Comparison of ENCODE assay signal across 28 cellular contexts in genomic region chr15:85782112-85782511, GRCh38. TPM values are rescaled to one million over a fixed set of nuclear protein-coding genes. Genes with fewer than 3 reads are reported as not detected.
DNase-seq lines count a peak whose midpoint lies in the region; ATAC-seq and TF ChIP-seq lines count a peak whose summit lies in the region.
"Had no signal": no experiment of that assay in that cellular context is flagged by ENCODE, and none has a peak within 500 bp of the region (broad histone marks: within the 10 kb centered on the region; RNA-seq: fewer than 3 reads in every experiment).

No MANE protein-coding gene starts in this region.

- H3K4me2 ChIP-seq in BLaER1 = peak overlapping the region; percentile 45
- peak overlapping the region; percentile 62 to 84 (median 69) for H3K4me2 ChIP-seq in BLaER1 treated with 17β-estradiol and CSF1 and Interleukin-3, amounts not matched to agents 10 nM and 100 nM

- no peak for TF ChIP-seq CTCF in WTC11 (IDR thresholded peaks at IDR 0.05)
- TF ChIP-seq CTCF in right lobe of liver (IDR thresholded peaks at IDR 0.05) = no peak

- no peak for TF ChIP-seq POLR2A in right lobe of liver (IDR thresholded peaks at IDR 0.05)

- ATAC-seq in WTC11 = no peak
- ATAC-seq in right lobe of liver = peak in 1 of 4 donors; percentile 3
- ATAC-seq in HG03108 (IDR thresholded peaks at IDR 0.05; ENCODE audit: unreplicated experiment) = no peak
- ATAC-seq in left cardiac atrium = no peak
- ATAC-seq: activated CD4-positive, CD25-positive, alpha-beta regulatory T cell treated with anti-CD3 and anti-CD28 coated beads, Interleukin-2, amount 50 U/mL, for 24 hours; foreskin keratinocyte; heart left ventricle had no signal

- H3K4me3 Mint-ChIP-seq in WTC11 = no peak overlapping the region
- H3K4me3 Mint-ChIP-seq: H9 had no signal

- no peaks in the 10 kb centered on the region for H3K27me3 Mint-ChIP-seq in WTC11 (ENCODE audit: low read depth)

- no peaks in the 10 kb centered on the region for H3K27me3 ChIP-seq in BLaER1
- no peaks in the 10 kb centered on the region for H3K27me3 ChIP-seq in BLaER1 treated with 17β-estradiol and CSF1 and Interleukin-3, amounts not matched to agents 10 nM and 100 nM
- no peaks in the 10 kb centered on the region for H3K27me3 ChIP-seq in right lobe of liver
- H3K27me3 ChIP-seq: brain microvascular endothelial cell, esophagus squamous epithelium, foreskin keratinocyte, heart left ventricle, neutrophil, transverse colon had no signal

- H3K27ac ChIP-seq in BLaER1 (no peak overlapping the region), right lobe of liver (peak overlapping the region; percentile 65 to 97 (median 94))
- H3K27ac ChIP-seq in BLaER1 treated with 17β-estradiol and CSF1 and Interleukin-3, amounts not matched to agents 10 nM and 100 nM = peak overlapping the region in 2 of 11 experiments; percentile 17 to 20; a peak in 1 of 22 replicates
- H3K27ac ChIP-seq: brain microvascular endothelial cell, esophagus squamous epithelium, foreskin keratinocyte, heart left ventricle, neutrophil, prostate gland, SK-N-MC, transverse colon had no signal

- no peaks in the 10 kb centered on the region for H3K36me3 Mint-ChIP-seq in WTC11

- peak overlapping the region; percentile 41 for H3K27ac Mint-ChIP-seq in WTC11

- CTCF ChIA-PET in WTC11 (lab: Charles Lee) = no interaction called here

- peaks cover 55% of the 10 kb centered on the region for H3K4me1 Mint-ChIP-seq in WTC11

- POLR2A ChIA-PET in WTC11 (lab: Charles Lee) = no interaction called here

- WGBS in right lobe of liver (ENCODE audit: insufficient coverage, low coverage, low lambda C conversion rate, missing lambda C conversion rate) = 81% methylated on average over 6 of the region's 7 CpGs

- peaks cover 72% of the 10 kb centered on the region for H4K20me1 ChIP-seq in BLaER1
- H4K20me1 ChIP-seq in BLaER1 treated with 17β-estradiol and CSF1 and Interleukin-3, amounts not matched to agents 10 nM and 100 nM = peaks cover 0 to 87% (median 36%) of the 10 kb centered on the region in 11 experiments; a peak in 15 of 22 replicates

- H3K9ac ChIP-seq in BLaER1 = no peak overlapping the region
- H3K9ac ChIP-seq in BLaER1 treated with 17β-estradiol and CSF1 and Interleukin-3, amounts not matched to agents 10 nM and 100 nM = no peak overlapping the region

- intact Hi-C loops in right lobe of liver (cut with DNase I) (no loop called here), left cardiac atrium (cut with DNase I) (no loop called here)

- DNase-seq in WTC11 (ENCODE audit: low spot score) = no peak
- no peak for DNase-seq in right lobe of liver
- DNase-seq in SW 1271 (lab: John Stamatoyannopoulos, UW) = no peak
- no peak for DNase-seq in left cardiac atrium
- DNase-seq: activated gamma-delta T cell treated with Interleukin-2 at 50 U/mL for 16 hours; activated T-cell treated with anti-CD3 and anti-CD28 coated beads, Interleukin-2, amount 50 U/mL, for 1 hour; brain microvascular endothelial cell; C1 segment of cervical spinal cord; COR-L47; DMS79; esophagus squamous epithelium; foreskin keratinocyte; H9; heart left ventricle; Karpas-422; NCI-H1417 treated with DMSO at 0.1 percent for 48 hours; NCI-H2029 treated with DMSO at 0.1 percent for 48 hours; OCI-M1; stimulated activated CD4-positive, alpha-beta T cell treated with anti-CD3 and anti-CD28 coated beads, Interleukin-4, amount 100 ng/mL, for 1 hour; T-helper 2 cell; transverse colon had no signal

- no peak overlapping the region for H3K4me3 ChIP-seq in BLaER1
- no peak overlapping the region for H3K4me3 ChIP-seq in BLaER1 treated with 17β-estradiol and CSF1 and Interleukin-3, amounts not matched to agents 10 nM and 100 nM
- H3K4me3 ChIP-seq in right lobe of liver = no peak overlapping the region
- H3K4me3 ChIP-seq: esophagus squamous epithelium, heart left ventricle, prostate gland, SK-N-MC, transverse colon had no signal

- no peaks in the 10 kb centered on the region for H3K9me3 ChIP-seq in BLaER1
- H3K9me3 ChIP-seq in BLaER1 treated with 17β-estradiol and CSF1 and Interleukin-3, amounts not matched to agents 10 nM and 100 nM (replicated peaks in 1 of 11) = no peaks in the 10 kb centered on the region
- H3K9me3 ChIP-seq in right lobe of liver = no peaks in the 10 kb centered on the region
- H3K9me3 ChIP-seq: esophagus squamous epithelium, heart left ventricle, neutrophil, prostate gland, transverse colon had no signal

- H3K9me3 Mint-ChIP-seq in WTC11 = no peaks in the 10 kb centered on the region
- H3K9me3 Mint-ChIP-seq: H9 had no signal

- H3K36me3 ChIP-seq in BLaER1 = 0 out of 2 replicates have a peak, but pooled peaks cover 7% of the 10 kb centered on the region
- peaks cover 0 to 11% (median 0%) of the 10 kb centered on the region in 11 experiments; a peak in 2 of 22 replicates for H3K36me3 ChIP-seq in BLaER1 treated with 17β-estradiol and CSF1 and Interleukin-3, amounts not matched to agents 10 nM and 100 nM
- no peaks in the 10 kb centered on the region for H3K36me3 ChIP-seq in right lobe of liver
- H3K36me3 ChIP-seq: brain microvascular endothelial cell, esophagus squamous epithelium, heart left ventricle, neutrophil, prostate gland, transverse colon had no signal

- H3K4me1 ChIP-seq in BLaER1 = peaks cover 76% of the 10 kb centered on the region
- H3K4me1 ChIP-seq in BLaER1 treated with 17β-estradiol and CSF1 and Interleukin-3, amounts not matched to agents 10 nM and 100 nM = peaks cover 30 to 78% (median 69%) of the 10 kb centered on the region in 10 experiments
- H3K4me1 ChIP-seq in right lobe of liver = peaks cover 0 to 82% (median 30%) of the 10 kb centered on the region in 4 donors
- H3K4me1 ChIP-seq: prostate gland had no signal

TF ChIP-seq in WTC11, 78 proteins besides CTCF, POLR2A, EP300 and RAD21 (continues in another document):
- TF ChIP-seq MAX (CRISPR knock-in tag; IDR thresholded peaks at IDR 0.05) (no peak), STAT6 (CRISPR knock-in tag; conservative IDR thresholded peaks at IDR 0.05; ENCODE audit: low read depth) (no peak), SMAD3 (CRISPR knock-in tag; IDR thresholded peaks at IDR 0.05; ENCODE audit: borderline replicate concordance) (no peak), ZNF532 (CRISPR knock-in tag; IDR thresholded peaks at IDR 0.05; ENCODE audit: borderline replicate concordance) (no peak)

RNA-seq across cellular contexts. Expression of gene KLHL25, which starts 12.6 kb away (rescaled TPM):
- total RNA-seq in WTC11 (2021) = 14.1 to 15.8 TPM (median 15.0 TPM) in 3 replicates
- total RNA-seq in right lobe of liver = 10 to 100 TPM in 3 of 6 experiments, 1 to 10 TPM in 3; 5.8 to 21.7 (median 13.4) TPM
- total RNA-seq in left cardiac atrium = 1 to 10 TPM; 5.9 to 7.3 TPM
